ENCODE assay signal across 13 cellular contexts in the genomic region with DNA sequence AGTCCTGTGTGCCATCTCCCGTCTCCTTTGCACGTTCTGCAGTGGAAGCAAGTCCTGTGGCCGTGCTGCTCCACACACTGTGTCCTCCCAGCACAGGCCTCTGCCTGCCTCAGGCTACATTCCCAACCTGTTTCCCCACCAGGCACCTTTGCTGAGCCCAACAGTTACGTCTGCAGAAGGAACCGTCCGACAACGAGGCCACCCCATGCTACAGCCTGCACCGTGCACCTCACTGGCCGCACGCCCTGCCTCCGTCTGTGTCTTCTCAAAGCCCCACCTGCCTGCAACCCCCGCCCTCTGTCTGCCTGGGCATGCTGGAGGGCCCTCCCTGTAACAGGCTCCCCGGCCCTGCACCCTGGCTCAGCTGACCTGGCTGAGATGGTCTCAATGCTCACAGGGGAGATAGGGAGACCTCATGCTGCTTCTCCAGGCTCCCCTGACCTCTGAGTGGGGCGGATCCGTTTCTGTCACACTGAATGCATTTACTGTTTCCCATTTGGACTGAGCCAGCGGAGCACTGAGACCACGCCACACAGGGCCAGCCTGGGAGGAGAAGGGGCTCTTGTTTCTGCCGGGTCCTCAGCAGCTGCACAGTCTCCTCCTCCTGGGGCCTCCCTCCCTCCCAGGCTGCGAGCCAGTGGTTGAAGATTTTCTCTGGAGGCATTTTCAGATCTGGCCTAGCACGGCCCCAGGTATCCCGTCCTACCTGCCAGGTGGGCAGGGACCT.
DNase-seq lines count a peak whose midpoint lies in the region; FAIRE-seq and TF ChIP-seq lines count a peak whose summit lies in the region.
"Had no signal": no experiment of that assay in that cellular context is flagged by ENCODE, and none has a peak within 500 bp of the region (broad histone marks: within the 10 kb centered on the region; RNA-seq: fewer than 3 reads in every experiment).

No MANE protein-coding gene starts in this region.

- H3K4me2 ChIP-seq in astrocyte (ENCODE audit: low read length) = no peak overlapping the region

- H3K4me3 Mint-ChIP-seq in astrocyte (ENCODE audit: unreplicated experiment) (peak overlapping the region; percentile 20), endothelial cell (ENCODE audit: unreplicated experiment) (no peak overlapping the region), immature natural killer cell (no peak overlapping the region)
- H3K4me3 Mint-ChIP-seq: stimulated activated effector memory CD8-positive, alpha-beta T cell treated with anti-CD3 and anti-CD28 coated beads, Interleukin-12 subunit alpha, Interleukin-12 subunit beta, amount 100 ng/mL, for 72 hours had no signal

- H3K4me1 ChIP-seq in astrocyte (ENCODE audit: insufficient read depth, low read length) (peaks cover 20% of the 10 kb centered on the region), spleen (peaks cover 0 to 27% (median 11%) of the 10 kb centered on the region in 6 donors), uterus (peaks cover 6% of the 10 kb centered on the region in 2 donors)

- in situ Hi-C loops in GM13976 (cut with MboI; ENCODE audit: low sequenced_read_pairs, unreplicated experiment) = loop anchor here (25.0 kb wide), 1 partner anchor 188 kb away; a partner anchor contains a TSS

- intact Hi-C loops in lower leg skin (cut with DNase I; ENCODE audit: low total_unique reads) (no loop called here), spleen (cut with DNase I; ENCODE audit: low total_unique reads) (no loop called here), uterus (cut with DNase I; ENCODE audit: low total_unique reads) (no loop called here)

- no peak overlapping the region for H3K9ac ChIP-seq in astrocyte (ENCODE audit: low read length)

- H3K4me3 ChIP-seq in astrocyte (ENCODE audit: insufficient read depth, low read depth, low read length) (no peak overlapping the region), lower leg skin (ENCODE audit: low read depth, poor library complexity, severe bottlenecking) (no peak overlapping the region), spleen (no peak overlapping the region), uterus (no peak overlapping the region)

- no peaks in the 10 kb centered on the region for H3K9me3 ChIP-seq in astrocyte (ENCODE audit: insufficient read depth, low read depth, low read length)
- no peaks in the 10 kb centered on the region for H3K9me3 ChIP-seq in spleen
- H3K9me3 ChIP-seq in uterus = no peaks in the 10 kb centered on the region

- H3K36me3 Mint-ChIP-seq in astrocyte (ENCODE audit: low read depth, unreplicated experiment) (peaks cover 2% of the 10 kb centered on the region), endothelial cell (ENCODE audit: low read depth, unreplicated experiment) (no peaks in the 10 kb centered on the region), immature natural killer cell (no peaks in the 10 kb centered on the region)
- H3K36me3 Mint-ChIP-seq: stimulated activated effector memory CD8-positive, alpha-beta T cell treated with anti-CD3 and anti-CD28 coated beads, Interleukin-12 subunit alpha, Interleukin-12 subunit beta, amount 100 ng/mL, for 72 hours had no signal

- WGBS in lower leg skin, 2 donors = 58 to 68% methylated on average over 18 to 21 of the region's 21 CpGs
- WGBS in spleen, 5 donors = 86 to 93% (median 91%) methylated on average over 13 to 21 of the region's 21 CpGs

- H2AFZ ChIP-seq in astrocyte (ENCODE audit: low read depth, low read length) = no peak overlapping the region

- H3K79me2 ChIP-seq in astrocyte (ENCODE audit: insufficient read depth, low read length) = no peaks in the 10 kb centered on the region

- H3K36me3 ChIP-seq in astrocyte (ENCODE audit: insufficient read depth, low read length) = no peaks in the 10 kb centered on the region
- H3K36me3 ChIP-seq in spleen = no peaks in the 10 kb centered on the region
- H3K36me3 ChIP-seq in uterus = no peaks in the 10 kb centered on the region

- H3K27ac ChIP-seq in astrocyte (ENCODE audit: low read depth, low read length) (no peak overlapping the region), spleen (no peak overlapping the region), uterus (no peak overlapping the region)

- H3K4me1 Mint-ChIP-seq in astrocyte (ENCODE audit: low read depth, unreplicated experiment) (peaks cover 13% of the 10 kb centered on the region), endothelial cell (ENCODE audit: unreplicated experiment) (no peaks in the 10 kb centered on the region), immature natural killer cell (no peaks in the 10 kb centered on the region)
- H3K4me1 Mint-ChIP-seq: stimulated activated effector memory CD8-positive, alpha-beta T cell treated with anti-CD3 and anti-CD28 coated beads, Interleukin-12 subunit alpha, Interleukin-12 subunit beta, amount 100 ng/mL, for 72 hours had no signal

- no peaks in the 10 kb centered on the region for H3K27me3 ChIP-seq in astrocyte (ENCODE audit: insufficient read depth, low read length)
- peaks cover 0 to 32% (median 0%) of the 10 kb centered on the region in 7 donors for H3K27me3 ChIP-seq in spleen (replicated peaks in 1 of 7)
- no peaks in the 10 kb centered on the region for H3K27me3 ChIP-seq in uterus

- peak; percentile 21 for DNase-seq in GM13976 (ENCODE audit: low spot score)
- DNase-seq in astrocyte (ENCODE audit: low read depth) = no peak
- DNase-seq in lower leg skin (ENCODE audit: low spot score in 2 of 2) = peak; percentile 12 to 84
- peak; percentile 64 for DNase-seq in spleen
- DNase-seq in uterus = no peak
- no peak for DNase-seq in endothelial cell (ENCODE audit: low spot score)
- no peak for DNase-seq in epidermal melanocyte (ENCODE audit: insufficient read length, low spot score)
- no peak for DNase-seq in immature natural killer cell
- DNase-seq: NCI-H2029 treated with DMSO at 0.1 percent for 48 hours; OCI-M1; stimulated activated CD4-positive, alpha-beta T cell treated with anti-CD3 and anti-CD28 coated beads, Interleukin-12 subunit alpha, Interleukin-12 subunit beta, amount 100 ng/mL, for 4 hours had no signal

- H3K27ac Mint-ChIP-seq in astrocyte (ENCODE audit: unreplicated experiment) (no peak overlapping the region), endothelial cell (ENCODE audit: unreplicated experiment) (no peak overlapping the region), immature natural killer cell (no peak overlapping the region)
- H3K27ac Mint-ChIP-seq: stimulated activated effector memory CD8-positive, alpha-beta T cell treated with anti-CD3 and anti-CD28 coated beads, Interleukin-12 subunit alpha, Interleukin-12 subunit beta, amount 100 ng/mL, for 72 hours had no signal

- H4K20me1 ChIP-seq in astrocyte (ENCODE audit: insufficient read depth, low read length) = no peaks in the 10 kb centered on the region

- TF ChIP-seq CTCF in GM13976 (IDR thresholded peaks at IDR 0.05; ENCODE audit: borderline replicate concordance, control extremely low read depth, extremely low read depth, insufficient read depth, missing control alignments) = no peak
- no peak for TF ChIP-seq CTCF in astrocyte (IDR thresholded peaks at IDR 0.05; ENCODE audit: insufficient read depth, low read depth, low read length)
- TF ChIP-seq CTCF in lower leg skin (IDR thresholded peaks at IDR 0.05) = no peak
- TF ChIP-seq CTCF in spleen (IDR thresholded peaks at IDR 0.05 in 8 of 11, conservative IDR thresholded peaks at IDR 0.05 in 3 of 11) = no peak
- no peak for TF ChIP-seq CTCF in uterus (IDR thresholded peaks at IDR 0.05)
- no peak for TF ChIP-seq CTCF in endothelial cell (IDR thresholded peaks at IDR 0.05; ENCODE audit: unreplicated experiment)

- TF ChIP-seq POLR2A in lower leg skin (IDR thresholded peaks at IDR 0.05) = no peak
- TF ChIP-seq POLR2A in spleen (IDR thresholded peaks at IDR 0.05) = no peak
- no peak for TF ChIP-seq POLR2A in uterus (IDR thresholded peaks at IDR 0.05)

- H3K9me3 Mint-ChIP-seq in astrocyte (ENCODE audit: unreplicated experiment) (peaks cover 6% of the 10 kb centered on the region), endothelial cell (ENCODE audit: unreplicated experiment) (no peaks in the 10 kb centered on the region), immature natural killer cell (no peaks in the 10 kb centered on the region)
- H3K9me3 Mint-ChIP-seq: stimulated activated effector memory CD8-positive, alpha-beta T cell treated with anti-CD3 and anti-CD28 coated beads, Interleukin-12 subunit alpha, Interleukin-12 subunit beta, amount 100 ng/mL, for 72 hours had no signal

- H3K27me3 Mint-ChIP-seq in astrocyte (ENCODE audit: low read depth, unreplicated experiment) = peaks cover 25% of the 10 kb centered on the region
- H3K27me3 Mint-ChIP-seq in endothelial cell (ENCODE audit: unreplicated experiment) = peaks cover 8% of the 10 kb centered on the region
- H3K27me3 Mint-ChIP-seq in immature natural killer cell (ENCODE audit: low read depth in 3 of 3) = peaks cover 2 to 9% (median 3%) of the 10 kb centered on the region in 3 donors

- no peak for FAIRE-seq in astrocyte (lab: Jason Lieb, UNC)
- FAIRE-seq: TTC549 had no signal

Comparison
In these comparisons a context has a peak if more than half of its experiments do, and no peak if none do; other contexts are left out.
1. DNase-seq: peak in GM13976 (single experiment), lower leg skin (2 of 2) and spleen (single experiment); none in astrocyte (single experiment), uterus (0 of 2), endothelial cell (single experiment), epidermal melanocyte (single experiment) and immature natural killer cell (0 of 3).